Comparison of ENCODE assay signal across 2 cellular contexts in genomic region chr3:143201870-143202269, GRCh38.
TF ChIP-seq lines count a peak whose summit lies in the region.

No MANE protein-coding gene starts in this region.

TF ChIP-seq in IMR-90, 13 proteins besides CTCF, POLR2A, EP300 and RAD21 (continued from another document):
- TF ChIP-seq CHD1 (IDR thresholded peaks at IDR 0.05; ENCODE audit: low read depth, low read length), result no peak
- TF ChIP-seq RFX5 (IDR thresholded peaks at IDR 0.05; ENCODE audit: low read depth, low read length), result no peak
- no peak for TF ChIP-seq ELK1 (IDR thresholded peaks at IDR 0.05; ENCODE audit: borderline replicate concordance, low read depth, low read length)
- TF ChIP-seq MAFK (IDR thresholded peaks at IDR 0.05; ENCODE audit: low read depth, low read length), result no peak
- TF ChIP-seq RCOR1 (IDR thresholded peaks at IDR 0.05; ENCODE audit: insufficient replicate concordance, low read length), result no peak
- TF ChIP-seq CEBPB (IDR thresholded peaks at IDR 0.05; ENCODE audit: low read depth, low read length), result no peak
- TF ChIP-seq MAZ (IDR thresholded peaks at IDR 0.05; ENCODE audit: borderline replicate concordance, low read depth, low read length), result no peak
- TF ChIP-seq NFE2L2 (IDR thresholded peaks at IDR 0.05; ENCODE audit: low read depth, low read length), result no peak

TF ChIP-seq in WTC11, 78 proteins besides CTCF, POLR2A, EP300 and RAD21 (continued from another document):
- TF ChIP-seq, protein P1, sequence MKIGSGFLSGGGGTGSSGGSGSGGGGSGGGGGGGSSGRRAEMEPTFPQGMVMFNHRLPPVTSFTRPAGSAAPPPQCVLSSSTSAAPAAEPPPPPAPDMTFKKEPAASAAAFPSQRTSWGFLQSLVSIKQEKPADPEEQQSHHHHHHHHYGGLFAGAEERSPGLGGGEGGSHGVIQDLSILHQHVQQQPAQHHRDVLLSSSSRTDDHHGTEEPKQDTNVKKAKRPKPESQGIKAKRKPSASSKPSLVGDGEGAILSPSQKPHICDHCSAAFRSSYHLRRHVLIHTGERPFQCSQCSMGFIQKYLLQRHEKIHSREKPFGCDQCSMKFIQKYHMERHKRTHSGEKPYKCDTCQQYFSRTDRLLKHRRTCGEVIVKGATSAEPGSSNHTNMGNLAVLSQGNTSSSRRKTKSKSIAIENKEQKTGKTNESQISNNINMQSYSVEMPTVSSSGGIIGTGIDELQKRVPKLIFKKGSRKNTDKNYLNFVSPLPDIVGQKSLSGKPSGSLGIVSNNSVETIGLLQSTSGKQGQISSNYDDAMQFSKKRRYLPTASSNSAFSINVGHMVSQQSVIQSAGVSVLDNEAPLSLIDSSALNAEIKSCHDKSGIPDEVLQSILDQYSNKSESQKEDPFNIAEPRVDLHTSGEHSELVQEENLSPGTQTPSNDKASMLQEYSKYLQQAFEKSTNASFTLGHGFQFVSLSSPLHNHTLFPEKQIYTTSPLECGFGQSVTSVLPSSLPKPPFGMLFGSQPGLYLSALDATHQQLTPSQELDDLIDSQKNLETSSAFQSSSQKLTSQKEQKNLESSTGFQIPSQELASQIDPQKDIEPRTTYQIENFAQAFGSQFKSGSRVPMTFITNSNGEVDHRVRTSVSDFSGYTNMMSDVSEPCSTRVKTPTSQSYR (CRISPR knock-in tag; IDR thresholded peaks at IDR 0.05), result no peak
- no peak for TF ChIP-seq NFYB (CRISPR knock-in tag; conservative IDR thresholded peaks at IDR 0.05; ENCODE audit: low read depth)
- no peak for TF ChIP-seq NR3C1 (CRISPR knock-in tag; conservative IDR thresholded peaks at IDR 0.05; ENCODE audit: low read depth)
- TF ChIP-seq SMAD4 (CRISPR knock-in tag; IDR thresholded peaks at IDR 0.05), result no peak
- no peak for TF ChIP-seq ETV6 (CRISPR knock-in tag; IDR thresholded peaks at IDR 0.05)
- TF ChIP-seq, protein P2, sequence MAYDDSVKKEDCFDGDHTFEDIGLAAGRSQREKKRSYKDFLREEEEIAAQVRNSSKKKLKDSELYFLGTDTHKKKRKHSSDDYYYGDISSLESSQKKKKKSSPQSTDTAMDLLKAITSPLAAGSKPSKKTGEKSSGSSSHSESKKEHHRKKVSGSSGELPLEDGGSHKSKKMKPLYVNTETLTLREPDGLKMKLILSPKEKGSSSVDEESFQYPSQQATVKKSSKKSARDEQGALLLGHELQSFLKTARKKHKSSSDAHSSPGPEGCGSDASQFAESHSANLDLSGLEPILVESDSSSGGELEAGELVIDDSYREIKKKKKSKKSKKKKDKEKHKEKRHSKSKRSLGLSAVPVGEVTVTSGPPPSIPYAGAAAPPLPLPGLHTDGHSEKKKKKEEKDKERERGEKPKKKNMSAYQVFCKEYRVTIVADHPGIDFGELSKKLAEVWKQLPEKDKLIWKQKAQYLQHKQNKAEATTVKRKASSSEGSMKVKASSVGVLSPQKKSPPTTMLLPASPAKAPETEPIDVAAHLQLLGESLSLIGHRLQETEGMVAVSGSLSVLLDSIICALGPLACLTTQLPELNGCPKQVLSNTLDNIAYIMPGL (CRISPR knock-in tag; IDR thresholded peaks at IDR 0.05), result no peak
- no peak for TF ChIP-seq ATF3 (CRISPR knock-in tag; conservative IDR thresholded peaks at IDR 0.05)
- TF ChIP-seq RELA (CRISPR knock-in tag; IDR thresholded peaks at IDR 0.05; ENCODE audit: borderline replicate concordance), result no peak
- TF ChIP-seq, protein P3, sequence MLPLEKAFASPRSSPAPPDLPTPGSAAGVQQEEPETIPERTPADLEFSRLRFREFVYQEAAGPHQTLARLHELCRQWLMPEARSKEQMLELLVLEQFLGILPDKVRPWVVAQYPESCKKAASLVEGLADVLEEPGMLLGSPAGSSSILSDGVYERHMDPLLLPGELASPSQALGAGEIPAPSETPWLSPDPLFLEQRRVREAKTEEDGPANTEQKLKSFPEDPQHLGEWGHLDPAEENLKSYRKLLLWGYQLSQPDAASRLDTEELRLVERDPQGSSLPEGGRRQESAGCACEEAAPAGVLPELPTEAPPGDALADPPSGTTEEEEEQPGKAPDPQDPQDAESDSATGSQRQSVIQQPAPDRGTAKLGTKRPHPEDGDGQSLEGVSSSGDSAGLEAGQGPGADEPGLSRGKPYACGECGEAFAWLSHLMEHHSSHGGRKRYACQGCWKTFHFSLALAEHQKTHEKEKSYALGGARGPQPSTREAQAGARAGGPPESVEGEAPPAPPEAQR (CRISPR knock-in tag; IDR thresholded peaks at IDR 0.05), result no peak
- TF ChIP-seq GRHL2 (CRISPR knock-in tag; IDR thresholded peaks at IDR 0.05; ENCODE audit: insufficient replicate concordance, severe bottlenecking), result no peak
- no peak for TF ChIP-seq ZNF512 (CRISPR knock-in tag; IDR thresholded peaks at IDR 0.05; ENCODE audit: borderline replicate concordance)
- TF ChIP-seq ATF1 (CRISPR knock-in tag; IDR thresholded peaks at IDR 0.05), result no peak
TF ChIP-seq in WTC11: peak in this region for 0.
